8 cellular contexts compared by ENCODE assay signal in genomic region chr4:140242357-140243284, GRCh38.
A peak's percentile ranks its signal among the peaks of the same experiment; 100 is the strongest.
DNase-seq lines count a peak whose midpoint lies in the region; ATAC-seq and TF ChIP-seq lines count a peak whose summit lies in the region.

No MANE protein-coding gene starts in this region.

- no peaks in the 10 kb centered on the region for H3K36me3 Mint-ChIP-seq in glutamatergic neuron (ENCODE audit: unreplicated experiment)
- no peaks in the 10 kb centered on the region for H3K36me3 Mint-ChIP-seq in osteocyte (ENCODE audit: unreplicated experiment)

- peak overlapping the region; percentile 8; the same call in 1 of the 2 replicates for H3K27ac ChIP-seq in HEK293 (ENCODE audit: extremely low read depth, low read depth, low read length)

- H3K4me3 Mint-ChIP-seq in glutamatergic neuron (ENCODE audit: unreplicated experiment) (peak overlapping the region; percentile 56), osteocyte (ENCODE audit: unreplicated experiment) (no peak overlapping the region)

- H3K9me3 ChIP-seq in HEK293 (ENCODE audit: control insufficient read depth, insufficient read depth, low read depth, low read length), result no peaks in the 10 kb centered on the region

- H3K9me3 Mint-ChIP-seq in glutamatergic neuron (ENCODE audit: unreplicated experiment), result peaks cover 4% of the 10 kb centered on the region
- no peaks in the 10 kb centered on the region for H3K9me3 Mint-ChIP-seq in osteocyte (ENCODE audit: unreplicated experiment)

- TF ChIP-seq CTCF in HEK293 (tag by site-specific recombination; IDR thresholded peaks at IDR 0.05), result no peak
- no peak for TF ChIP-seq CTCF in glutamatergic neuron (IDR thresholded peaks at IDR 0.05; ENCODE audit: partially characterized antibody, unreplicated experiment)
- no peak for TF ChIP-seq CTCF in osteocyte (IDR thresholded peaks at IDR 0.05)

- POLR2A ChIA-PET in HEK293 (lab: Yijun Ruan, JAX), result no interaction called here

- H3K4me1 Mint-ChIP-seq in glutamatergic neuron (ENCODE audit: low read depth, unreplicated experiment) (peaks cover 46% of the 10 kb centered on the region), osteocyte (ENCODE audit: unreplicated experiment) (peaks cover 17% of the 10 kb centered on the region)

- CTCF ChIA-PET in HEK293 (lab: Yijun Ruan, JAX), result interaction anchor here (0.6 kb wide), 1 partner anchor 193 kb away, joined by 5 read pairs; no protein-coding TSS in a partner anchor

- no peaks in the 10 kb centered on the region for H3K27me3 ChIP-seq in H7 (ENCODE audit: control insufficient read depth, insufficient read depth, low read length)

- peaks cover 8% of the 10 kb centered on the region; the same call in 1 of the 2 replicates for H3K4me1 ChIP-seq in HEK293 (ENCODE audit: control insufficient read depth, insufficient read depth, low read length)

- H3K27ac Mint-ChIP-seq in glutamatergic neuron (ENCODE audit: unreplicated experiment) (peak overlapping the region; percentile 76), osteocyte (ENCODE audit: unreplicated experiment) (no peak overlapping the region)

- H3K4me3 ChIP-seq in HEK293 (ENCODE audit: low read depth, low read length) (no peak overlapping the region), H7 (ENCODE audit: insufficient read depth, low read depth, low read length) (no peak overlapping the region)

- H3K27me3 Mint-ChIP-seq in glutamatergic neuron (ENCODE audit: unreplicated experiment), result peaks cover 6% of the 10 kb centered on the region
- H3K27me3 Mint-ChIP-seq in osteocyte (ENCODE audit: unreplicated experiment), result no peaks in the 10 kb centered on the region

- ATAC-seq in GM18868 (IDR thresholded peaks at IDR 0.05; ENCODE audit: unreplicated experiment), result peak; percentile 80

- DNase-seq in NOMO-1 (lab: John Stamatoyannopoulos, UW; ENCODE audit: unreplicated experiment in 2 of 2), result peak; percentile 48 to 74
- no peak for DNase-seq in glutamatergic neuron
- DNase-seq in H7, result no peak
- no peak for DNase-seq in osteocyte (ENCODE audit: extremely low spot score, unreplicated experiment)
- DNase-seq in central memory CD4-positive, alpha-beta T cell, result no peak
- DNase-seq in GM19238 (ENCODE audit: insufficient read length, low spot score), result no peak

- H3K36me3 ChIP-seq in HEK293 (ENCODE audit: control insufficient read depth in 2 of 2, insufficient read depth in 1 of 2, low read length in 2 of 2) (no peaks in the 10 kb centered on the region), H7 (replicated peaks; ENCODE audit: control insufficient read depth, insufficient read depth, low read length) (no peaks in the 10 kb centered on the region)

TF ChIP-seq in HEK293, 187 proteins besides CTCF, POLR2A, EP300 and RAD21:
- peak; percentile 74 for TF ChIP-seq ZNF366 (tag by site-specific recombination; conservative IDR thresholded peaks at IDR 0.05)
- TF ChIP-seq, protein P1, sequence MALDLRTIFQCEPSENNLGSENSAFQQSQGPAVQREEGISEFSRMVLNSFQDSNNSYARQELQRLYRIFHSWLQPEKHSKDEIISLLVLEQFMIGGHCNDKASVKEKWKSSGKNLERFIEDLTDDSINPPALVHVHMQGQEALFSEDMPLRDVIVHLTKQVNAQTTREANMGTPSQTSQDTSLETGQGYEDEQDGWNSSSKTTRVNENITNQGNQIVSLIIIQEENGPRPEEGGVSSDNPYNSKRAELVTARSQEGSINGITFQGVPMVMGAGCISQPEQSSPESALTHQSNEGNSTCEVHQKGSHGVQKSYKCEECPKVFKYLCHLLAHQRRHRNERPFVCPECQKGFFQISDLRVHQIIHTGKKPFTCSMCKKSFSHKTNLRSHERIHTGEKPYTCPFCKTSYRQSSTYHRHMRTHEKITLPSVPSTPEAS (tag by site-specific recombination; IDR thresholded peaks at IDR 0.05), result peak; percentile 89
- no peak for TF ChIP-seq ZNF658 (tag by site-specific recombination; IDR thresholded peaks at IDR 0.05)
- no peak for TF ChIP-seq SCRT1 (tag by site-specific recombination; IDR thresholded peaks at IDR 0.05; ENCODE audit: borderline replicate concordance)
- TF ChIP-seq ZNF335 (tag by site-specific recombination; conservative IDR thresholded peaks at IDR 0.05), result peak; percentile 40; the same call in 1 of the 2 replicates
- TF ChIP-seq ZNF292 (tag by site-specific recombination; IDR thresholded peaks at IDR 0.05; ENCODE audit: borderline replicate concordance, low read depth), result no peak
- TF ChIP-seq, protein P2, sequence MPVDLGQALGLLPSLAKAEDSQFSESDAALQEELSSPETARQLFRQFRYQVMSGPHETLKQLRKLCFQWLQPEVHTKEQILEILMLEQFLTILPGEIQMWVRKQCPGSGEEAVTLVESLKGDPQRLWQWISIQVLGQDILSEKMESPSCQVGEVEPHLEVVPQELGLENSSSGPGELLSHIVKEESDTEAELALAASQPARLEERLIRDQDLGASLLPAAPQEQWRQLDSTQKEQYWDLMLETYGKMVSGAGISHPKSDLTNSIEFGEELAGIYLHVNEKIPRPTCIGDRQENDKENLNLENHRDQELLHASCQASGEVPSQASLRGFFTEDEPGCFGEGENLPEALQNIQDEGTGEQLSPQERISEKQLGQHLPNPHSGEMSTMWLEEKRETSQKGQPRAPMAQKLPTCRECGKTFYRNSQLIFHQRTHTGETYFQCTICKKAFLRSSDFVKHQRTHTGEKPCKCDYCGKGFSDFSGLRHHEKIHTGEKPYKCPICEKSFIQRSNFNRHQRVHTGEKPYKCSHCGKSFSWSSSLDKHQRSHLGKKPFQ (tag by site-specific recombination; IDR thresholded peaks at IDR 0.05), result 0 out of 2 replicates have a peak, but pooled peaks have one; percentile 35

Comparison
In these comparisons a context has a peak if more than half of its experiments do, and no peak if none do; other contexts are left out.
1. DNase-seq: peak in NOMO-1 (2 of 2); none in glutamatergic neuron (single experiment), H7 (single experiment), osteocyte (single experiment), central memory CD4-positive, alpha-beta T cell (single experiment) and GM19238 (single experiment).